8 cellular contexts compared by ENCODE assay signal in genomic region chr9:77177894-77178794, GRCh38. TPM values are rescaled to one million over a fixed set of nuclear protein-coding genes. Genes with fewer than 3 reads are reported as not detected.
A peak's percentile ranks its signal among the peaks of the same experiment; 100 is the strongest.
DNase-seq lines count a peak whose midpoint lies in the region; ATAC-seq and TF ChIP-seq lines count a peak whose summit lies in the region.

No MANE protein-coding gene starts in this region.

- 1 to 3% (median 2%) methylated on average over 20 to 57 of the region's 57 CpGs for WGBS in adrenal gland, 4 donors
- 2% methylated on average over 57 of the region's 57 CpGs for WGBS in right cardiac atrium

- H3K36me3 Mint-ChIP-seq in T-cell, result peaks cover 3% of the 10 kb centered on the region

- H3K4me1 ChIP-seq in adrenal gland (replicated peaks in 1 of 2) (peaks cover 0 to 20% of the 10 kb centered on the region in 2 donors), right cardiac atrium (ENCODE audit: control insufficient read depth, insufficient read depth, low read length) (no peaks in the 10 kb centered on the region)

- H3K27me3 Mint-ChIP-seq in T-cell, result no peaks in the 10 kb centered on the region

- DNase-seq in AG09309 (ENCODE audit: low read depth), result no peak
- peak; percentile 21 to 54 for DNase-seq in HL-60 (ENCODE audit: low read depth in 1 of 2, low spot score in 1 of 2)
- peak; percentile 8 to 61 (median 40) for DNase-seq in T-cell
- peak; percentile 36 to 67 (median 51) for DNase-seq in adrenal gland
- peak; percentile 42 to 78 (median 73) for DNase-seq in right cardiac atrium
- DNase-seq in renal cortical epithelial cell (ENCODE audit: low read depth), result peak; percentile 12

- peak; percentile 12 for ATAC-seq in GM19351 (IDR thresholded peaks at IDR 0.05; ENCODE audit: unreplicated experiment)
- ATAC-seq in T-cell (replicated peaks in 1 of 4), result peak in 3 of 4 experiments; percentile 4 to 23 (median 4)
- ATAC-seq in right cardiac atrium, result peak; percentile 20 to 35
- ATAC-seq in HG03565 (IDR thresholded peaks at IDR 0.05; ENCODE audit: unreplicated experiment), result no peak

- peak overlapping the region; percentile 95 to 97 (median 97) for H3K4me3 Mint-ChIP-seq in T-cell

- peak overlapping the region; percentile 97 for H3K4me3 ChIP-seq in AG09309 (ENCODE audit: control insufficient read depth, low read depth, low read length)
- H3K4me3 ChIP-seq in HL-60 (replicated peaks; ENCODE audit: insufficient read depth, low read length), result peak overlapping the region; percentile 86
- H3K4me3 ChIP-seq in adrenal gland, result peak overlapping the region; percentile 43 to 82 (median 74)
- peak overlapping the region; percentile 65 for H3K4me3 ChIP-seq in right cardiac atrium (ENCODE audit: low read length)

- no peaks in the 10 kb centered on the region for H3K36me3 ChIP-seq in adrenal gland (replicated peaks in 1 of 2)

- intact Hi-C loops in adrenal gland (cut with DNase I), result no loop called here
- intact Hi-C loops in right cardiac atrium (cut with DNase I), result loop anchor here in 1 of 4 donors (10.0 kb wide), 1 partner anchor 47 kb away; no protein-coding TSS in a partner anchor

- TF ChIP-seq POLR2A in adrenal gland (IDR thresholded peaks at IDR 0.05), result no peak

- peaks cover 38 to 43% (median 38%) of the 10 kb centered on the region in 3 donors for H3K4me1 Mint-ChIP-seq in T-cell

- CTCF ChIA-PET in T-cell (lab: Charles Lee), result interaction anchor here in 1 of 2 donors (0.6 to 3.3 kb wide), 4 partner anchors 11 to 784 kb away, joined by 3 to 21 read pairs (median 4); partner anchors contain the start of gene RFK

- no peak for TF ChIP-seq CTCF in AG09309 (IDR thresholded peaks at IDR 0.05; ENCODE audit: control insufficient read depth, insufficient read depth, low read depth, low read length, missing control alignments)
- TF ChIP-seq CTCF in HL-60 (IDR thresholded peaks at IDR 0.05; ENCODE audit: insufficient read depth, low read length), result no peak
- no peak for TF ChIP-seq CTCF in adrenal gland (IDR thresholded peaks at IDR 0.05)

- peak overlapping the region; percentile 82 to 94 for H3K27ac Mint-ChIP-seq in T-cell

- H3K27me3 ChIP-seq in HL-60 (ENCODE audit: insufficient read depth, poor library complexity, severe bottlenecking) (no peaks in the 10 kb centered on the region), adrenal gland (no peaks in the 10 kb centered on the region), right cardiac atrium (ENCODE audit: control insufficient read depth, insufficient read depth) (no peaks in the 10 kb centered on the region)

- H3K27ac ChIP-seq in HL-60 (replicated peaks) (peak overlapping the region; percentile 76), adrenal gland (peak overlapping the region; percentile 29 to 88 (median 81)), right cardiac atrium (ENCODE audit: low read length) (peak overlapping the region; percentile 59)

- POLR2A ChIA-PET in T-cell (lab: Charles Lee), result no interaction called here

- H3K9me3 Mint-ChIP-seq in T-cell, result no peaks in the 10 kb centered on the region

- no peaks in the 10 kb centered on the region for H3K9me3 ChIP-seq in adrenal gland (replicated peaks in 1 of 3)
- no peaks in the 10 kb centered on the region for H3K9me3 ChIP-seq in right cardiac atrium (ENCODE audit: control insufficient read depth, low read length)

RNA-seq across cellular contexts. Expression of gene VPS13A, which starts 0.8 kb away (rescaled TPM):
- total RNA-seq in T-cell (10 to 100 TPM; 32.1 to 49.3 (median 36.5) TPM), adrenal gland (10 to 100 TPM; 18.0 to 64.0 (median 34.2) TPM), right cardiac atrium (10 to 100 TPM; 39.8 to 47.2 (median 44.5) TPM), renal cortical epithelial cell (19.6 and 52.9 TPM in 2 replicates)
- polyA plus RNA-seq in adrenal gland (10 to 100 TPM; 16.2 to 44.7 (median 24.7) TPM), right cardiac atrium (18.7 TPM)
